ENCODE assay signal across 28 cellular contexts in genomic region chr2:16346671-16347070, GRCh38.
"Had no signal": no experiment of that assay in that cellular context is flagged by ENCODE, and none has a peak within 500 bp of the region (broad histone marks: within the 10 kb centered on the region; RNA-seq: fewer than 3 reads in every experiment).

No MANE protein-coding gene starts in this region.

- H3K36me3 Mint-ChIP-seq: stimulated activated effector memory CD8-positive, alpha-beta T cell treated with anti-CD3 and anti-CD28 coated beads, Interleukin-12 subunit alpha, Interleukin-12 subunit beta, amount 100 ng/mL, for 72 hours; stimulated activated memory B cell treated with anti-CD40 and anti-IgM and Interleukin-4, amounts not matched to agents 10 μg/mL and 1 μg/mL and 100 μg/mL, for 72 hours; stimulated activated naive B cell treated with anti-CD40 and anti-IgM and Interleukin-4, amounts not matched to agents 10 μg/mL and 1 μg/mL and 100 μg/mL, for 72 hours had no signal

- H3K27me3 Mint-ChIP-seq: stimulated activated memory B cell treated with anti-CD40 and anti-IgM and Interleukin-4, amounts not matched to agents 10 μg/mL and 1 μg/mL and 100 μg/mL, for 72 hours; stimulated activated naive B cell treated with anti-CD40 and anti-IgM and Interleukin-4, amounts not matched to agents 10 μg/mL and 1 μg/mL and 100 μg/mL, for 72 hours; stimulated activated naive CD8-positive, alpha-beta T cell treated with anti-CD3 and anti-CD28 coated beads, Interleukin-15, amount 100 ng/mL, for 72 hours; stimulated activated naive CD8-positive, alpha-beta T cell treated with anti-CD3 and anti-CD28 coated beads, Interleukin-15, Interleukin-2, amounts not matched to agents 100 ng/mL and 50 ng/mL, for 24 hours; type B pancreatic cell had no signal

- H3K4me3 ChIP-seq: stomach, suprapubic skin, testis, thoracic aorta, thyroid gland, tibial artery, tibial nerve, transverse colon, upper lobe of left lung, upper lobe of right lung, uterus, vagina had no signal

- ATAC-seq: stimulated activated effector memory CD8-positive, alpha-beta T cell treated with anti-CD3 and anti-CD28 coated beads, Interleukin-12 subunit alpha, Interleukin-12 subunit beta, amount 100 ng/mL, for 72 hours; stimulated activated memory B cell treated with anti-CD40 and anti-IgM and Interleukin-4, amounts not matched to agents 10 μg/mL and 1 μg/mL and 100 μg/mL, for 72 hours; stimulated activated naive B cell treated with anti-CD40 and anti-IgM and Interleukin-4, amounts not matched to agents 10 μg/mL and 1 μg/mL and 100 μg/mL, for 72 hours; stimulated activated naive CD8-positive, alpha-beta T cell treated with anti-CD3 and anti-CD28 coated beads, Interleukin-15, amount 100 ng/mL, for 72 hours; stimulated activated naive CD8-positive, alpha-beta T cell treated with anti-CD3 and anti-CD28 coated beads, Interleukin-15, Interleukin-2, amounts not matched to agents 100 U/mL and 50 U/mL, for 24 hours; upper lobe of right lung had no signal

- H3K4me1 ChIP-seq: stomach, suprapubic skin, testis, thyroid gland, tibial artery, tibial nerve, transverse colon, upper lobe of left lung, upper lobe of right lung, uterus, vagina had no signal

- H3K9me3 ChIP-seq: suprapubic skin, testis, thoracic aorta, thyroid gland, tibial artery, upper lobe of right lung, uterus, vagina had no signal

- H3K27me3 ChIP-seq: stomach, suprapubic skin, testis, thyroid gland, tibial artery, tibial nerve, transverse colon, upper lobe of left lung, upper lobe of right lung, uterus, vagina had no signal

- H3K36me3 ChIP-seq: stomach, suprapubic skin, thoracic aorta, thyroid gland, tibial artery, tibial nerve, transverse colon, upper lobe of left lung, upper lobe of right lung, uterus, vagina had no signal

- DNase-seq: stimulated activated CD4-positive, alpha-beta T cell treated with anti-CD3 and anti-CD28 coated beads, Interleukin-2, amount 100 ng/mL, for 48 hours; stimulated activated CD4-positive, alpha-beta T cell treated with anti-CD3 and anti-CD28 coated beads, Interleukin-4, amount 100 ng/mL, for 1 hour; stimulated activated CD4-positive, alpha-beta T cell treated with anti-CD3 and anti-CD28 coated beads, Interleukin-4, amount 100 ng/mL, for 24 hours; stimulated activated CD4-positive, alpha-beta T cell treated with anti-CD3 and anti-CD28 coated beads, Interleukin-4, amount 100 ng/mL, for 4 hours; stimulated activated CD8-positive, alpha-beta memory T cell treated with anti-CD3 and anti-CD28 coated beads, Interleukin-4, amount 100 ng/mL, for 48 hours; stimulated activated naive B cell treated with anti-CD40 and anti-IgM and Interleukin-4, amounts not matched to agents 10 μg/mL and 1 μg/mL and 100 μg/mL, for 72 hours; stimulated activated naive CD4-positive, alpha-beta T cell; stimulated activated naive CD4-positive, alpha-beta T cell treated with Interleukin-2 at 50 U/mL for 16 hours; stimulated activated naive CD8-positive, alpha-beta T cell treated with anti-CD3 and anti-CD28 coated beads, Interleukin-15, amount 100 ng/mL, for 72 hours; stimulated activated naive CD8-positive, alpha-beta T cell treated with anti-CD3 and anti-CD28 coated beads, Interleukin-15, Interleukin-2, amounts not matched to agents 100 U/mL and 50 U/mL, for 24 hours; stomach; substantia nigra; testis; thyroid gland; tibial artery; transverse colon; trophoblast cell; upper lobe of left lung; upper lobe of right lung; uterus had no signal

- H3K4me3 Mint-ChIP-seq: stimulated activated effector memory CD8-positive, alpha-beta T cell treated with anti-CD3 and anti-CD28 coated beads, Interleukin-12 subunit alpha, Interleukin-12 subunit beta, amount 100 ng/mL, for 72 hours; stimulated activated memory B cell treated with anti-CD40 and anti-IgM and Interleukin-4, amounts not matched to agents 10 μg/mL and 1 μg/mL and 100 μg/mL, for 72 hours; stimulated activated naive B cell treated with anti-CD40 and anti-IgM and Interleukin-4, amounts not matched to agents 10 μg/mL and 1 μg/mL and 100 μg/mL, for 72 hours; stimulated activated naive CD8-positive, alpha-beta T cell treated with anti-CD3 and anti-CD28 coated beads, Interleukin-15, amount 100 ng/mL, for 72 hours; stimulated activated naive CD8-positive, alpha-beta T cell treated with anti-CD3 and anti-CD28 coated beads, Interleukin-15, Interleukin-2, amounts not matched to agents 100 ng/mL and 50 ng/mL, for 24 hours; type B pancreatic cell had no signal

- H3K4me1 Mint-ChIP-seq: stimulated activated effector memory CD8-positive, alpha-beta T cell treated with anti-CD3 and anti-CD28 coated beads, Interleukin-12 subunit alpha, Interleukin-12 subunit beta, amount 100 ng/mL, for 72 hours; stimulated activated memory B cell treated with anti-CD40 and anti-IgM and Interleukin-4, amounts not matched to agents 10 μg/mL and 1 μg/mL and 100 μg/mL, for 72 hours; stimulated activated naive B cell treated with anti-CD40 and anti-IgM and Interleukin-4, amounts not matched to agents 10 μg/mL and 1 μg/mL and 100 μg/mL, for 72 hours; stimulated activated naive CD8-positive, alpha-beta T cell treated with anti-CD3 and anti-CD28 coated beads, Interleukin-15, amount 100 ng/mL, for 72 hours had no signal

- H3K27ac Mint-ChIP-seq: stimulated activated effector memory CD8-positive, alpha-beta T cell treated with anti-CD3 and anti-CD28 coated beads, Interleukin-12 subunit alpha, Interleukin-12 subunit beta, amount 100 ng/mL, for 72 hours; stimulated activated memory B cell treated with anti-CD40 and anti-IgM and Interleukin-4, amounts not matched to agents 10 μg/mL and 1 μg/mL and 100 μg/mL, for 72 hours; stimulated activated naive B cell treated with anti-CD40 and anti-IgM and Interleukin-4, amounts not matched to agents 10 μg/mL and 1 μg/mL and 100 μg/mL, for 72 hours; stimulated activated naive CD8-positive, alpha-beta T cell treated with anti-CD3 and anti-CD28 coated beads, Interleukin-15, amount 100 ng/mL, for 72 hours; stimulated activated naive CD8-positive, alpha-beta T cell treated with anti-CD3 and anti-CD28 coated beads, Interleukin-15, Interleukin-2, amounts not matched to agents 100 ng/mL and 50 ng/mL, for 24 hours; type B pancreatic cell had no signal

- H3K27ac ChIP-seq: stomach, suprapubic skin, testis, thoracic aorta, thyroid gland, tibial artery, tibial nerve, transverse colon, upper lobe of left lung, upper lobe of right lung, uterus, vagina had no signal
